15 cellular contexts compared by ENCODE assay signal in genomic region chr18:23384778-23385736, GRCh38.
DNase-seq lines count a peak whose midpoint lies in the region; ATAC-seq, FAIRE-seq and TF ChIP-seq lines count a peak whose summit lies in the region.
"Had no signal": no experiment of that assay in that cellular context is flagged by ENCODE, and none has a peak within 500 bp of the region (broad histone marks: within the 10 kb centered on the region; RNA-seq: fewer than 3 reads in every experiment).

No MANE protein-coding gene starts in this region.

- peak overlapping the region; percentile 59 for H3K27ac ChIP-seq in HepG2 (ENCODE audit: extremely low read length, insufficient read depth, low read length)
- H3K27ac ChIP-seq in right lobe of liver: no peak overlapping the region
- H3K27ac ChIP-seq: ascending aorta, testis had no signal

- H3K79me2 ChIP-seq in HepG2 (ENCODE audit: insufficient read depth, low read length): no peaks in the 10 kb centered on the region

- H3K9me3 ChIP-seq in HepG2 (ENCODE audit: low read length) (no peaks in the 10 kb centered on the region), right lobe of liver (no peaks in the 10 kb centered on the region)
- H3K9me3 ChIP-seq: ascending aorta, testis had no signal

- CTCF ChIA-PET in HepG2 (lab: Yijun Ruan, JAX; ENCODE audit: low intra/inter-chr PET ratio, low total read pairs): no interaction called here

- peak overlapping the region; percentile 54 for H3K4me2 ChIP-seq in HepG2 (ENCODE audit: low read depth, low read length)

- DNase-seq in HepG2 (ENCODE audit: low spot score) (peak; percentile 73), right lobe of liver (no peak), DMS79 treated with DMSO at 0.1 percent for 48 hours (lab: John Stamatoyannopoulos, UW) (no peak), EL (no peak), progenitor cell of endocrine pancreas (ENCODE audit: low spot score, unreplicated experiment) (no peak), HK-2 (ENCODE audit: unreplicated experiment) (no peak)
- DNase-seq in activated T-helper 1 cell treated with anti-CD3 and anti-CD28 coated beads, Interleukin-12 subunit alpha, Interleukin-12 subunit beta, Interleukin-2, Interleukin-4 antibody, amounts not matched to agents 30 ng/mL and 10 ng/mL and 1 ng/mL, durations not matched to agents 14 hours and 24 hours and 36 hours (ENCODE audit: low spot score): no peak
- DNase-seq: endodermal cell, HFFc6, NCI-H1092, testis had no signal

- WGBS in HepG2 (ENCODE audit: low lambda C conversion rate): 26% methylated on average over 13 of the region's 13 CpGs
- 71% methylated on average over 10 of the region's 13 CpGs for WGBS in right lobe of liver (ENCODE audit: insufficient coverage, low coverage, low lambda C conversion rate, missing lambda C conversion rate)

- no peak overlapping the region for H3K9ac ChIP-seq in HepG2 (ENCODE audit: insufficient read depth, low read depth, low read length)

- H4K20me1 ChIP-seq in HepG2 (ENCODE audit: insufficient read depth, low read length): no peaks in the 10 kb centered on the region

- in situ Hi-C loops in HepG2 (cut with HindIII; ENCODE audit: extremely low pct_ligation_motif_present, low pct_unique_long_range_greater_than_20kb): no loop called here

- H3K27me3 ChIP-seq in HepG2 (ENCODE audit: control insufficient read depth in 1 of 2, insufficient read depth in 2 of 2, low read length in 2 of 2) (no peaks in the 10 kb centered on the region), right lobe of liver (no peaks in the 10 kb centered on the region)
- H3K27me3 ChIP-seq: ascending aorta, testis had no signal

- H3K36me3 ChIP-seq in HepG2 (replicated peaks in 1 of 2; ENCODE audit: control insufficient read depth in 1 of 2, insufficient read depth in 2 of 2, low read length in 2 of 2) (no peaks in the 10 kb centered on the region; a peak in 1 of 5 replicates), right lobe of liver (no peaks in the 10 kb centered on the region)
- H3K36me3 ChIP-seq: ascending aorta had no signal

- TF ChIP-seq RAD21 in HepG2 (CRISPR knock-in tag; IDR thresholded peaks at IDR 0.05): no peak

- TF ChIP-seq EP300 in HepG2 (IDR thresholded peaks at IDR 0.05; ENCODE audit: low read depth in 2 of 2, low read length in 2 of 2) (peak in 1 of 2 experiments; percentile 85; a peak in 2 of 4 replicates), HepG2 (CRISPR knock-in tag; IDR thresholded peaks at IDR 0.05; ENCODE audit: borderline replicate concordance) (peak; percentile 51; the same call in 1 of the 2 replicates)

- no peaks in the 10 kb centered on the region for H3K9me3 Mint-ChIP-seq in activated T-helper 1 cell treated with anti-CD3 and anti-CD28 coated beads, Interleukin-12 subunit alpha, Interleukin-12 subunit beta, Interleukin-2, Interleukin-4 antibody, amounts not matched to agents 30 ng/mL and 10 ng/mL and 1 ng/mL, durations not matched to agents 14 hours and 24 hours and 36 hours
- no peaks in the 10 kb centered on the region for H3K9me3 Mint-ChIP-seq in progenitor cell of endocrine pancreas (ENCODE audit: low read depth)
- H3K9me3 Mint-ChIP-seq: HFFc6, mesothelial cell of epicardium had no signal

- H3K4me1 Mint-ChIP-seq in activated T-helper 1 cell treated with anti-CD3 and anti-CD28 coated beads, Interleukin-12 subunit alpha, Interleukin-12 subunit beta, Interleukin-2, Interleukin-4 antibody, amounts not matched to agents 30 ng/mL and 10 ng/mL and 1 ng/mL, durations not matched to agents 14 hours and 24 hours and 36 hours (ENCODE audit: low read depth): peaks cover 15% of the 10 kb centered on the region
- H3K4me1 Mint-ChIP-seq in progenitor cell of endocrine pancreas (ENCODE audit: low read depth): peaks cover 4% of the 10 kb centered on the region

- no peak for TF ChIP-seq CTCF in HepG2 (CRISPR knock-in tag; IDR thresholded peaks at IDR 0.05)
- no peak for TF ChIP-seq CTCF in right lobe of liver (IDR thresholded peaks at IDR 0.05)
- no peak for TF ChIP-seq CTCF in progenitor cell of endocrine pancreas (IDR thresholded peaks at IDR 0.05; ENCODE audit: unreplicated experiment)

- peak overlapping the region; percentile 41 for H3K27ac Mint-ChIP-seq in activated T-helper 1 cell treated with anti-CD3 and anti-CD28 coated beads, Interleukin-12 subunit alpha, Interleukin-12 subunit beta, Interleukin-2, Interleukin-4 antibody, amounts not matched to agents 30 ng/mL and 10 ng/mL and 1 ng/mL, durations not matched to agents 14 hours and 24 hours and 36 hours
- no peak overlapping the region for H3K27ac Mint-ChIP-seq in progenitor cell of endocrine pancreas
- H3K27ac Mint-ChIP-seq: endodermal cell had no signal

- BruUV-seq in HepG2 (replicated peaks; lab: Mats Ljungman, UMichigan): no TSS peak

- ATAC-seq in HepG2 (peak; percentile 86), right lobe of liver (no peak), HG03066 (IDR thresholded peaks at IDR 0.05; ENCODE audit: low read depth, unreplicated experiment) (peak; percentile 50)
- ATAC-seq: SK-N-SH treated with all-trans-retinoic acid at 6 μM for 48 hours had no signal

- intact Hi-C loops in HepG2 (cut with micrococcal nuclease; ENCODE audit: unreplicated experiment): no loop called here
- intact Hi-C loops in right lobe of liver (cut with DNase I): no loop called here
- intact Hi-C loops in activated T-helper 1 cell treated with anti-CD3 and anti-CD28 coated beads, Interleukin-12 subunit alpha, Interleukin-12 subunit beta, Interleukin-2, Interleukin-4 antibody, amounts not matched to agents 30 ng/mL and 10 ng/mL and 1 ng/mL, durations not matched to agents 14 hours and 24 hours and 36 hours (cut with micrococcal nuclease): no loop called here

- H3K36me3 Mint-ChIP-seq in activated T-helper 1 cell treated with anti-CD3 and anti-CD28 coated beads, Interleukin-12 subunit alpha, Interleukin-12 subunit beta, Interleukin-2, Interleukin-4 antibody, amounts not matched to agents 30 ng/mL and 10 ng/mL and 1 ng/mL, durations not matched to agents 14 hours and 24 hours and 36 hours (ENCODE audit: low read depth): no peaks in the 10 kb centered on the region
- H3K36me3 Mint-ChIP-seq in progenitor cell of endocrine pancreas (ENCODE audit: insufficient read depth): peaks cover 4% of the 10 kb centered on the region

- peak overlapping the region; percentile 12 for H3K4me3 Mint-ChIP-seq in activated T-helper 1 cell treated with anti-CD3 and anti-CD28 coated beads, Interleukin-12 subunit alpha, Interleukin-12 subunit beta, Interleukin-2, Interleukin-4 antibody, amounts not matched to agents 30 ng/mL and 10 ng/mL and 1 ng/mL, durations not matched to agents 14 hours and 24 hours and 36 hours
- no peak overlapping the region for H3K4me3 Mint-ChIP-seq in progenitor cell of endocrine pancreas (ENCODE audit: low read depth)
- H3K4me3 Mint-ChIP-seq: endodermal cell, HFFc6, mesothelial cell of epicardium had no signal

- FAIRE-seq in HepG2 (lab: Jason Lieb, UNC): peak; percentile 66

- H3K4me3 ChIP-seq in HepG2 (replicated peaks in 1 of 3; ENCODE audit: insufficient read depth in 1 of 3, low read depth in 2 of 3, low read length in 3 of 3) (no peak overlapping the region), right lobe of liver (no peak overlapping the region)
- H3K4me3 ChIP-seq: ascending aorta, testis had no signal

- POLR2A ChIA-PET in HepG2 (lab: Yijun Ruan, JAX): interaction anchor here (0.7 to 1.6 kb wide), 5 partner anchors 16 to 251 kb away, joined by 3 to 10 read pairs (median 4); partner anchors contain the start of gene CABLES1

- no peak overlapping the region for H2AFZ ChIP-seq in HepG2 (ENCODE audit: low read length)

- peaks cover 1% of the 10 kb centered on the region for H3K27me3 Mint-ChIP-seq in activated T-helper 1 cell treated with anti-CD3 and anti-CD28 coated beads, Interleukin-12 subunit alpha, Interleukin-12 subunit beta, Interleukin-2, Interleukin-4 antibody, amounts not matched to agents 30 ng/mL and 10 ng/mL and 1 ng/mL, durations not matched to agents 14 hours and 24 hours and 36 hours (ENCODE audit: insufficient read depth)
- H3K27me3 Mint-ChIP-seq in progenitor cell of endocrine pancreas: no peaks in the 10 kb centered on the region

- TF ChIP-seq POLR2A in HepG2 (IDR thresholded peaks at IDR 0.05; ENCODE audit: insufficient read depth in 1 of 2, low read depth in 2 of 2, low read length in 2 of 2): no peak
- no peak for TF ChIP-seq POLR2A in right lobe of liver (IDR thresholded peaks at IDR 0.05)

- H3K4me1 ChIP-seq in HepG2 (ENCODE audit: insufficient read depth, low read length) (peaks cover 54% of the 10 kb centered on the region), right lobe of liver (no peaks in the 10 kb centered on the region)

TF ChIP-seq in HepG2, 621 proteins besides CTCF, POLR2A, EP300 and RAD21 (continues in another document):
- no peak for TF ChIP-seq RORA (CRISPR knock-in tag; IDR thresholded peaks at IDR 0.05)
- TF ChIP-seq HOMEZ (CRISPR knock-in tag; IDR thresholded peaks at IDR 0.05; ENCODE audit: low read depth): peak; percentile 86; the same call in 1 of the 2 replicates
- TF ChIP-seq ASH2L (IDR thresholded peaks at IDR 0.05; ENCODE audit: insufficient read length, low read depth, low read length): no peak
- TF ChIP-seq ZNF136 (CRISPR knock-in tag; IDR thresholded peaks at IDR 0.05; ENCODE audit: low read depth): no peak
- TF ChIP-seq, protein P1, sequence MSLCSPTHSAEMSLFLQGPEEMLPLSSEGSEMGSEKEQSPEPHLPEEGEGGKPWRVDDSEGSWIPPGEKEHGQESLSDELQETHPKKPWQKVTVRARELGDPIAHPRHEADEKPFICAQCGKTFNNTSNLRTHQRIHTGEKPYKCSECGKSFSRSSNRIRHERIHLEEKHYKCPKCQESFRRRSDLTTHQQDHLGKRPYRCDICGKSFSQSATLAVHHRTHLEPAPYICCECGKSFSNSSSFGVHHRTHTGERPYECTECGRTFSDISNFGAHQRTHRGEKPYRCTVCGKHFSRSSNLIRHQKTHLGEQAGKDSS (CRISPR knock-in tag; IDR thresholded peaks at IDR 0.05; ENCODE audit: borderline replicate concordance, low read depth): 0 out of 2 replicates have a peak, but pooled peaks have one; percentile 23
- TF ChIP-seq IKZF4 (CRISPR knock-in tag; IDR thresholded peaks at IDR 0.05; ENCODE audit: borderline replicate concordance, low read depth, not compliant biosample characterization): no peak
- TF ChIP-seq ZNF878 (CRISPR knock-in tag; IDR thresholded peaks at IDR 0.05): no peak
- peak; percentile 44; the same call in 1 of the 2 replicates for TF ChIP-seq ZNF441 (CRISPR knock-in tag; IDR thresholded peaks at IDR 0.05; ENCODE audit: borderline replicate concordance)

Comparison
In these comparisons a context has a peak if more than half of its experiments do, and no peak if none do; other contexts are left out.
1. ATAC-seq: peak in HepG2 (single experiment) and HG03066 (single experiment); none in right lobe of liver (0 of 4).